Comparison of ENCODE assay signal across 18 cellular contexts in genomic region chr7:26457702-26458327, GRCh38.
"Had no signal": no experiment of that assay in that cellular context is flagged by ENCODE, and none has a peak within 500 bp of the region (broad histone marks: within the 10 kb centered on the region; RNA-seq: fewer than 3 reads in every experiment).

No MANE protein-coding gene starts in this region.

- H3K4me3 ChIP-seq: heart right ventricle, right atrium auricular region had no signal

- H3K27ac ChIP-seq: brain microvascular endothelial cell, heart right ventricle, right atrium auricular region had no signal

- H3K4me3 Mint-ChIP-seq: dendritic cell treated with granulocyte-macrophage colony-stimulating factor and Interleukin-4, amounts not matched to agents 40 ng/mL and 50 ng/mL, for 4 days; endodermal cell; naive thymus-derived CD4-positive, alpha-beta T cell; stimulated activated memory B cell treated with anti-CD40 and anti-IgM and Interleukin-4, amounts not matched to agents 10 μg/mL and 1 μg/mL and 100 μg/mL, for 72 hours had no signal

- H3K27ac Mint-ChIP-seq: activated naive CD4-positive, alpha-beta T cell treated with anti-CD3 and anti-CD28 coated beads, Interleukin-2, amount 50 U/mL, for 72 hours; dendritic cell treated with granulocyte-macrophage colony-stimulating factor and Interleukin-4, amounts not matched to agents 40 ng/mL and 50 ng/mL, for 4 days; endodermal cell; naive thymus-derived CD4-positive, alpha-beta T cell; stimulated activated memory B cell treated with anti-CD40 and anti-IgM and Interleukin-4, amounts not matched to agents 10 μg/mL and 1 μg/mL and 100 μg/mL, for 72 hours had no signal

- ATAC-seq: activated naive CD4-positive, alpha-beta T cell treated with anti-CD3 and anti-CD28 coated beads, Interleukin-2, amount 50 U/mL, for 72 hours; naive thymus-derived CD4-positive, alpha-beta T cell; stimulated activated memory B cell treated with anti-CD40 and anti-IgM and Interleukin-4, amounts not matched to agents 10 μg/mL and 1 μg/mL and 100 μg/mL, for 72 hours had no signal

- DNase-seq: activated CD4-positive, alpha-beta T cell treated with anti-CD3 and anti-CD28 coated beads, Interleukin-2, amount 50 U/mL, for 4 hours; activated CD4-positive, CD25-positive, alpha-beta regulatory T cell treated with anti-CD3 and anti-CD28 coated beads, Interleukin-2, amount 50 U/mL, for 72 hours; activated effector memory CD4-positive, alpha-beta T cell treated with Interleukin-2 at 50 U/mL for 16 hours; activated T-cell treated with anti-CD3 and anti-CD28 coated beads, Interleukin-2, amount 50 U/mL, for 1 hour; amygdala; brain microvascular endothelial cell; endodermal cell; foreskin fibroblast; heart right ventricle; midbrain; naive thymus-derived CD4-positive, alpha-beta T cell; posterior cingulate gyrus; substantia nigra; trophoblast cell had no signal

- H3K36me3 ChIP-seq: brain microvascular endothelial cell, heart right ventricle, right atrium auricular region had no signal

- H3K27me3 ChIP-seq: brain microvascular endothelial cell, heart right ventricle, right atrium auricular region had no signal

- H3K9me3 ChIP-seq: heart right ventricle, right atrium auricular region had no signal

- H3K36me3 Mint-ChIP-seq: activated naive CD4-positive, alpha-beta T cell treated with anti-CD3 and anti-CD28 coated beads, Interleukin-2, amount 50 U/mL, for 72 hours; naive thymus-derived CD4-positive, alpha-beta T cell; stimulated activated memory B cell treated with anti-CD40 and anti-IgM and Interleukin-4, amounts not matched to agents 10 μg/mL and 1 μg/mL and 100 μg/mL, for 72 hours had no signal

- H3K4me1 ChIP-seq: heart right ventricle, right atrium auricular region had no signal

- H3K9me3 Mint-ChIP-seq: activated naive CD4-positive, alpha-beta T cell treated with anti-CD3 and anti-CD28 coated beads, Interleukin-2, amount 50 U/mL, for 72 hours; dendritic cell treated with granulocyte-macrophage colony-stimulating factor and Interleukin-4, amounts not matched to agents 40 ng/mL and 50 ng/mL, for 4 days; endodermal cell; stimulated activated memory B cell treated with anti-CD40 and anti-IgM and Interleukin-4, amounts not matched to agents 10 μg/mL and 1 μg/mL and 100 μg/mL, for 72 hours had no signal

- H3K4me1 Mint-ChIP-seq: endodermal cell; naive thymus-derived CD4-positive, alpha-beta T cell; stimulated activated memory B cell treated with anti-CD40 and anti-IgM and Interleukin-4, amounts not matched to agents 10 μg/mL and 1 μg/mL and 100 μg/mL, for 72 hours had no signal
